Comparison of ENCODE assay signal across 25 cellular contexts in the genomic region with DNA sequence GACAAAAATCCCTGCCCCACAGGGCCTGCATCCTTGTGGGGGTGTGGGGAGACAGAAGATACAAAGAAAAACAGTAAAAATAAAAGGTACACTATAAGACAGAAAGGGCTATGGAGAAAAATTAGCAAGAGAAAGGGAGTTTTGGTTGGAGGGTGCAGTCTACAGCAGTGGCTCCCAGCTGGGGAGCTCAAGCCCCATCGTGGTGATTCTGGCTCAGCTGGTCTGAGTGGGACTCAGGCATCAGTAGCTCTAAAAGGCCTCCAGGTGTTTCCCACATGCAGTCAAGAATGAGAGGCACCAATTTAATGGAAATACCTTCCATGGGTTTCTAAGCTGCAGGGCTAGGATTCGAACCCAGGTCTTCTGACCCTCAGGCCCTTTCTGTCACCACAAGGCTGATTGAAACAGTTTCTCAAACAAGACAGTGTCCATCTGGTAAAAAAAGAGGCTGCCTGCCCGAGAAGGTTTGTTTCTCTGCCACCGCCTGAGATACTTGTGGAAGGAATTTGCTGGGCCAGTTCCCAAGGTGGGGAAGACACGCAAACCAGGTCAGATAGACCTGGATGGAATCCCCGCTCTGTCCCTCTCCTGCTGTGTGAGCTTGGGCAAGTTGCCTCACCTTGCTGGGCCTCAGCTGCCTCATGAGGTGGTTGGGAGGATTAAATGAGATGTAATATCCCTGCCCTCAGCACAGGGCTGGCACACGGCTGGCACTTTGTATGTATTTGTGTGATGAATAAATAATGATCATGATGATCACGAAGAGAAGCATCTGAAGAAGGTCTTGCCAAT. TPM values are rescaled to one million over a fixed set of nuclear protein-coding genes. Genes with fewer than 3 reads are reported as not detected.
"Had no signal": no experiment of that assay in that cellular context is flagged by ENCODE, and none has a peak within 500 bp of the region (broad histone marks: within the 10 kb centered on the region; RNA-seq: fewer than 3 reads in every experiment).

No MANE protein-coding gene starts in this region.

- H2AFZ ChIP-seq: parathyroid adenoma had no signal

- H3K36me3 ChIP-seq: colonic mucosa, esophagus muscularis mucosa, gastroesophageal sphincter, heart left ventricle, left ventricle myocardium inferior, neutrophil, tibial artery, upper lobe of left lung, uterus had no signal

- H3K4me2 ChIP-seq: smooth muscle cell had no signal

- DNase-seq: colonic mucosa; effector CD8-positive, alpha-beta T cell; foreskin keratinocyte; heart left ventricle; hypothalamus; immature natural killer cell; islet precursor cell; kidney glomerular epithelial cell; left colon; left ventricle myocardium inferior; natural killer cell; stimulated activated CD4-positive, alpha-beta T cell treated with anti-CD3 and anti-CD28 coated beads, Interleukin-12 subunit alpha, Interleukin-12 subunit beta, amount 100 ng/mL, for 4 hours; stimulated activated CD4-positive, alpha-beta T cell treated with anti-CD3 and anti-CD28 coated beads, Interleukin-2, amount 100 ng/mL, for 24 hours; stimulated activated CD4-positive, alpha-beta T cell treated with anti-CD3 and anti-CD28 coated beads, Interleukin-4, amount 100 ng/mL, for 24 hours; stimulated activated naive CD4-positive, alpha-beta T cell treated with Interleukin-2 at 50 U/mL for 16 hours; testis; tibial artery; upper lobe of left lung; uterus had no signal

- H3K9me3 ChIP-seq: colonic mucosa, esophagus muscularis mucosa, gastroesophageal sphincter, heart left ventricle, left ventricle myocardium inferior, neutrophil, testis, tibial artery, upper lobe of left lung, uterus had no signal

- H3K27ac ChIP-seq: colonic mucosa, esophagus muscularis mucosa, foreskin keratinocyte, gastroesophageal sphincter, heart left ventricle, left ventricle myocardium inferior, neutrophil, parathyroid adenoma, testis, tibial artery, upper lobe of left lung, uterus had no signal

- H3K79me2 ChIP-seq: parathyroid adenoma had no signal

- H3K4me3 ChIP-seq: colonic mucosa, esophagus muscularis mucosa, gastroesophageal sphincter, heart left ventricle, left ventricle myocardium inferior, lung, smooth muscle cell, testis, tibial artery, upper lobe of left lung, uterus had no signal

- H3K4me1 ChIP-seq: colonic mucosa, esophagus muscularis mucosa, foreskin keratinocyte, gastroesophageal sphincter, heart left ventricle, left ventricle myocardium inferior, parathyroid adenoma, testis, tibial artery, uterus had no signal

- H3K27me3 ChIP-seq: colonic mucosa, esophagus muscularis mucosa, foreskin keratinocyte, gastroesophageal sphincter, heart left ventricle, neutrophil, testis, tibial artery, upper lobe of left lung, uterus had no signal

- H3K9ac ChIP-seq: parathyroid adenoma had no signal

RNA-seq across cellular contexts. Expression of a gene that starts 43.1 kb away (rescaled TPM):
- total RNA-seq: natural killer cell had no signal
- polyA plus RNA-seq: immature natural killer cell had no signal
